In genomic region chr14:23727566-23728335, GRCh38 we compare ENCODE assay signal across 9 cellular contexts.
A peak's percentile ranks its signal among the peaks of the same experiment; 100 is the strongest.
DNase-seq lines count a peak whose midpoint lies in the region; ATAC-seq and TF ChIP-seq lines count a peak whose summit lies in the region.
"Had no signal": no experiment of that assay in that cellular context is flagged by ENCODE, and none has a peak within 500 bp of the region (broad histone marks: within the 10 kb centered on the region; RNA-seq: fewer than 3 reads in every experiment).

No MANE protein-coding gene starts in this region.

- peaks cover 5% of the 10 kb centered on the region for H3K27me3 Mint-ChIP-seq in glutamatergic neuron (ENCODE audit: unreplicated experiment)

- peaks cover 2% of the 10 kb centered on the region for H3K4me1 Mint-ChIP-seq in glutamatergic neuron (ENCODE audit: low read depth, unreplicated experiment)

- no peak overlapping the region for H3K4me3 Mint-ChIP-seq in glutamatergic neuron (ENCODE audit: unreplicated experiment)

- ATAC-seq in DND-41 (ENCODE audit: insufficient read depth, low read depth) (peak; percentile 75), SK-N-SH treated with all-trans-retinoic acid at 6 μM for 48 hours (peak; percentile 92), HG02763 (IDR thresholded peaks at IDR 0.05; ENCODE audit: unreplicated experiment) (no peak)

- H3K9ac ChIP-seq in DND-41 (ENCODE audit: low read depth, low read length): no peak overlapping the region

- peaks cover 12% of the 10 kb centered on the region for H3K36me3 Mint-ChIP-seq in glutamatergic neuron (ENCODE audit: unreplicated experiment)

- TF ChIP-seq CTCF in DND-41 (IDR thresholded peaks at IDR 0.05; ENCODE audit: borderline replicate concordance, extremely low read depth, low read length, poor library complexity, severe bottlenecking) (peak; percentile 47), glutamatergic neuron (IDR thresholded peaks at IDR 0.05; ENCODE audit: partially characterized antibody, unreplicated experiment) (peak; percentile 50)

- H2AFZ ChIP-seq in DND-41 (ENCODE audit: low read depth, low read length): no peak overlapping the region

- DNase-seq in DND-41: no peak
- peak; percentile 37 for DNase-seq in HPDE6-E6E7 (ENCODE audit: extremely low spot score)
- DNase-seq in glutamatergic neuron: no peak
- peak; percentile 70 for DNase-seq in superior temporal gyrus (ENCODE audit: extremely low spot score)
- DNase-seq in stimulated activated naive CD4-positive, alpha-beta T cell (lab: John Stamatoyannopoulos, UW): no peak
- DNase-seq in NCI-H1417 treated with DMSO at 0.1 percent for 48 hours (lab: John Stamatoyannopoulos, UW): no peak

- no peaks in the 10 kb centered on the region for H4K20me1 ChIP-seq in DND-41 (ENCODE audit: insufficient read depth, low read length)

- no peak overlapping the region for H3K27ac ChIP-seq in DND-41 (ENCODE audit: low read length)
- H3K27ac ChIP-seq: SK-N-MC had no signal

- H3K36me3 ChIP-seq in DND-41 (ENCODE audit: insufficient read depth, low read length): no peaks in the 10 kb centered on the region

- no peak overlapping the region for H3K27ac Mint-ChIP-seq in glutamatergic neuron (ENCODE audit: unreplicated experiment)

- H3K4me1 ChIP-seq in DND-41 (ENCODE audit: insufficient read depth, low read length): no peaks in the 10 kb centered on the region

- H3K4me3 ChIP-seq in DND-41 (ENCODE audit: low read depth in 1 of 2, low read length in 2 of 2): no peak overlapping the region
- H3K4me3 ChIP-seq: SK-N-MC had no signal

- H3K4me2 ChIP-seq in DND-41 (ENCODE audit: insufficient read depth, low read length): no peak overlapping the region

- no peaks in the 10 kb centered on the region for H3K9me3 ChIP-seq in DND-41 (ENCODE audit: insufficient read depth, low read length, severe bottlenecking)

- H3K9me3 Mint-ChIP-seq in glutamatergic neuron (ENCODE audit: unreplicated experiment): peaks cover 2% of the 10 kb centered on the region

- no peaks in the 10 kb centered on the region for H3K27me3 ChIP-seq in DND-41 (ENCODE audit: insufficient read depth, low read length, poor library complexity)

- H3K79me2 ChIP-seq in DND-41 (ENCODE audit: insufficient read depth, low read length): no peaks in the 10 kb centered on the region

TF ChIP-seq in SK-N-SH treated with all-trans-retinoic acid at 6 μM for 48 hours, 23 proteins besides CTCF, POLR2A, EP300 and RAD21:
- TF ChIP-seq TOX (CRISPR knock-in tag; IDR thresholded peaks at IDR 0.05; ENCODE audit: borderline replicate concordance) (no peak), CSDC2 (CRISPR knock-in tag; IDR thresholded peaks at IDR 0.05) (no peak), ZNF70 (CRISPR knock-in tag; IDR thresholded peaks at IDR 0.05) (no peak), ZNF565 (CRISPR knock-in tag; conservative IDR thresholded peaks at IDR 0.05; ENCODE audit: low read depth) (no peak), ARNTL (CRISPR knock-in tag; IDR thresholded peaks at IDR 0.05; ENCODE audit: borderline replicate concordance, low read depth) (no peak), PPARA (CRISPR knock-in tag; IDR thresholded peaks at IDR 0.05; ENCODE audit: borderline replicate concordance) (no peak), TSHZ2 (CRISPR knock-in tag; IDR thresholded peaks at IDR 0.05) (no peak), RARB (CRISPR knock-in tag; IDR thresholded peaks at IDR 0.05) (no peak), OSR1 (CRISPR knock-in tag; IDR thresholded peaks at IDR 0.05) (no peak), SNAI2 (CRISPR knock-in tag; IDR thresholded peaks at IDR 0.05) (no peak), BACH2 (CRISPR knock-in tag; IDR thresholded peaks at IDR 0.05; ENCODE audit: borderline replicate concordance) (no peak), ZC3H10 (CRISPR knock-in tag; IDR thresholded peaks at IDR 0.05) (no peak)
- TF ChIP-seq, protein P1, sequence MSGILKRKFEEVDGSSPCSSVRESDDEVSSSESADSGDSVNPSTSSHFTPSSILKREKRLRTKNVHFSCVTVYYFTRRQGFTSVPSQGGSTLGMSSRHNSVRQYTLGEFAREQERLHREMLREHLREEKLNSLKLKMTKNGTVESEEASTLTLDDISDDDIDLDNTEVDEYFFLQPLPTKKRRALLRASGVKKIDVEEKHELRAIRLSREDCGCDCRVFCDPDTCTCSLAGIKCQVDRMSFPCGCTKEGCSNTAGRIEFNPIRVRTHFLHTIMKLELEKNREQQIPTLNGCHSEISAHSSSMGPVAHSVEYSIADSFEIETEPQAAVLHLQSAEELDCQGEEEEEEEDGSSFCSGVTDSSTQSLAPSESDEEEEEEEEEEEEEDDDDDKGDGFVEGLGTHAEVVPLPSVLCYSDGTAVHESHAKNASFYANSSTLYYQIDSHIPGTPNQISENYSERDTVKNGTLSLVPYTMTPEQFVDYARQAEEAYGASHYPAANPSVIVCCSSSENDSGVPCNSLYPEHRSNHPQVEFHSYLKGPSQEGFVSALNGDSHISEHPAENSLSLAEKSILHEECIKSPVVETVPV (CRISPR knock-in tag; IDR thresholded peaks at IDR 0.05): no peak
- TF ChIP-seq, protein P2, sequence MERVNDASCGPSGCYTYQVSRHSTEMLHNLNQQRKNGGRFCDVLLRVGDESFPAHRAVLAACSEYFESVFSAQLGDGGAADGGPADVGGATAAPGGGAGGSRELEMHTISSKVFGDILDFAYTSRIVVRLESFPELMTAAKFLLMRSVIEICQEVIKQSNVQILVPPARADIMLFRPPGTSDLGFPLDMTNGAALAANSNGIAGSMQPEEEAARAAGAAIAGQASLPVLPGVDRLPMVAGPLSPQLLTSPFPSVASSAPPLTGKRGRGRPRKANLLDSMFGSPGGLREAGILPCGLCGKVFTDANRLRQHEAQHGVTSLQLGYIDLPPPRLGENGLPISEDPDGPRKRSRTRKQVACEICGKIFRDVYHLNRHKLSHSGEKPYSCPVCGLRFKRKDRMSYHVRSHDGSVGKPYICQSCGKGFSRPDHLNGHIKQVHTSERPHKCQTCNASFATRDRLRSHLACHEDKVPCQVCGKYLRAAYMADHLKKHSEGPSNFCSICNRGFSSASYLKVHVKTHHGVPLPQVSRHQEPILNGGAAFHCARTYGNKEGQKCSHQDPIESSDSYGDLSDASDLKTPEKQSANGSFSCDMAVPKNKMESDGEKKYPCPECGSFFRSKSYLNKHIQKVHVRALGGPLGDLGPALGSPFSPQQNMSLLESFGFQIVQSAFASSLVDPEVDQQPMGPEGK (CRISPR knock-in tag; IDR thresholded peaks at IDR 0.05; ENCODE audit: borderline replicate concordance): no peak

Comparison
In these comparisons a context has a peak if more than half of its experiments do, and no peak if none do; other contexts are left out.
1. DNase-seq: peak in HPDE6-E6E7 (single experiment) and superior temporal gyrus (single experiment); none in DND-41 (single experiment), glutamatergic neuron (single experiment), stimulated activated naive CD4-positive, alpha-beta T cell (0 of 6) and NCI-H1417 treated with DMSO at 0.1 percent for 48 hours (single experiment).